ENCODE assay signal across 8 cellular contexts in the genomic region with DNA sequence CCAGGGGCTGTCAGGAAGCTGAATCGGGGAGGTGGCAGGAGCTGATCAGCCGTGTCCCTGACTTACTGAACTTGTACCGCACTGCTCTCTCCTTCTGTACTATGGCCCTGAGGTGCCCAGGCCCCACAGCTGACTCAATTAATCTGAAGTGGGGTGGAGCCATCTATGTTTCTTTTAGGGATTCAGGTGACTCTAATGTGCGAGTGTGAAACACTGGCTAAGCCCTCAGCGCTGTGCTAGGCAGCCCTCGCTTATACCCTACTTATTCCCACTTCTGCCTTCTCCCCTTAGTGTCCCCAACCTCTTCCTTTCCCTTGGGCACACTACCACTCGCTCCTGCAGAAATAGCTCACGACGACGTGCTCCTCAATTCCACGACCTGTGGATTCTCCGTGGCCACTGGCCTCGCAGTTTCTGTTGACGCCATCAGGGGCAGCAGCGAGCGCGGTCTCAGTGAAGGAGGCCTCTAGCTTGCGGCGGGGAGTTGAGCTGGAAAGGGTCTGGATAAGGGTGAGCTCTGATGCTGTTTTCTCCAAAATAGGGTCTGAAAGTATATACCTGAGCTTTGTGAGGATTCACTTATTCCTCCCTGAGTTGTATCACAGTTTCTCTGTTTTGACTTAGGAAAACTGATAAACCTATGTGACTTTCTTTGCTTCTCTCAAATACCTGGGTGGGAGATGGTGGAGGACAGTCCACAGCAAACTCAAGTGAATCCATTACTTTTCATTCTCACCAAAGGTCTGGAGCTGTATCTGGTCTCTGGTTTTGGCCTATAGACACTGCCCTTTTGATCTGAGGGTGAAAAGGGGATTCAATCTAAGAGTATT.
DNase-seq lines count a peak whose midpoint lies in the region; ATAC-seq and TF ChIP-seq lines count a peak whose summit lies in the region.

No MANE protein-coding gene starts in this region.

- H3K27ac ChIP-seq in thyroid gland = no peak overlapping the region

- peak; percentile 74 for TF ChIP-seq CTCF in HFF-Myc (IDR thresholded peaks at IDR 0.05; ENCODE audit: low read depth, low read length, missing control alignments)
- peak; percentile 31 to 89 (median 60) for TF ChIP-seq CTCF in thyroid gland (IDR thresholded peaks at IDR 0.05)

- DNase-seq in Ammon's horn (ENCODE audit: low spot score) (peak; percentile 7), HFF-Myc (ENCODE audit: extremely low read depth, low read depth) (no peak), naive B cell (peak; percentile 28), thyroid gland (peak; percentile 42 to 62), epidermal melanocyte (ENCODE audit: insufficient read length, low spot score) (no peak), GF-D8 (lab: John Stamatoyannopoulos, UW) (no peak)
- peak; percentile 69 for DNase-seq in activated CD4-positive, alpha-beta T cell treated with anti-CD3 and anti-CD28 coated beads for 36 hours
- DNase-seq in effector CD8-positive, alpha-beta T cell (lab: John Stamatoyannopoulos, UW) = peak; percentile 2

- no peaks in the 10 kb centered on the region for H3K4me1 Mint-ChIP-seq in activated CD4-positive, alpha-beta T cell treated with anti-CD3 and anti-CD28 coated beads for 36 hours
- H3K4me1 Mint-ChIP-seq in naive B cell = peaks cover 8 to 12% (median 9%) of the 10 kb centered on the region in 3 donors

- no peaks in the 10 kb centered on the region for H3K36me3 Mint-ChIP-seq in activated CD4-positive, alpha-beta T cell treated with anti-CD3 and anti-CD28 coated beads for 36 hours (ENCODE audit: low read depth)
- H3K36me3 Mint-ChIP-seq in naive B cell = no peaks in the 10 kb centered on the region

- TF ChIP-seq POLR2A in thyroid gland (IDR thresholded peaks at IDR 0.05) = no peak

- H3K27me3 ChIP-seq in thyroid gland = no peaks in the 10 kb centered on the region

- H3K4me3 Mint-ChIP-seq in activated CD4-positive, alpha-beta T cell treated with anti-CD3 and anti-CD28 coated beads for 36 hours = no peak overlapping the region
- H3K4me3 Mint-ChIP-seq in naive B cell = peak overlapping the region in 6 of 8 donors; percentile 44 to 91 (median 76)

- H3K4me3 ChIP-seq in HFF-Myc (replicated peaks; ENCODE audit: low read depth, low read length) (no peak overlapping the region), thyroid gland (replicated peaks in 1 of 3) (no peak overlapping the region)

- intact Hi-C loops in activated CD4-positive, alpha-beta T cell treated with anti-CD3 and anti-CD28 coated beads for 36 hours (cut with DNase I, micrococcal nuclease) = no loop called here
- intact Hi-C loops in thyroid gland (cut with DNase I) = no loop called here

- H3K27ac Mint-ChIP-seq in activated CD4-positive, alpha-beta T cell treated with anti-CD3 and anti-CD28 coated beads for 36 hours = no peak overlapping the region
- peak overlapping the region in 3 of 6 donors; percentile 8 to 86 (median 55) for H3K27ac Mint-ChIP-seq in naive B cell

- no peaks in the 10 kb centered on the region for H3K4me1 ChIP-seq in thyroid gland

- no peaks in the 10 kb centered on the region for H3K9me3 ChIP-seq in thyroid gland

- H3K36me3 ChIP-seq in thyroid gland = no peaks in the 10 kb centered on the region

- 47 to 48% methylated on average over 19 of the region's 19 CpGs for WGBS in thyroid gland, 2 donors

- POLR2A ChIA-PET in activated CD4-positive, alpha-beta T cell treated with anti-CD3 and anti-CD28 coated beads for 36 hours (lab: Charles Lee) = interaction anchor here (0.6 kb wide), 2 partner anchors 227 to 269 kb away, joined by 3 read pairs; no protein-coding TSS in a partner anchor

- peak; percentile 73 for ATAC-seq in activated CD4-positive, alpha-beta T cell treated with anti-CD3 and anti-CD28 coated beads for 36 hours
- peak; percentile 62 to 69 for ATAC-seq in naive B cell (ENCODE audit: low read depth in 2 of 2)

- CTCF ChIA-PET in activated CD4-positive, alpha-beta T cell treated with anti-CD3 and anti-CD28 coated beads for 36 hours (lab: Charles Lee) = interaction anchor here (0.6 to 1.7 kb wide), 25 partner anchors 9 to 411 kb away, joined by 3 to 10 read pairs (median 4); no protein-coding TSS in a partner anchor

- no peaks in the 10 kb centered on the region for H3K27me3 Mint-ChIP-seq in activated CD4-positive, alpha-beta T cell treated with anti-CD3 and anti-CD28 coated beads for 36 hours
- peaks cover 0 to 6% (median 0%) of the 10 kb centered on the region in 3 donors for H3K27me3 Mint-ChIP-seq in naive B cell

- no peaks in the 10 kb centered on the region for H3K9me3 Mint-ChIP-seq in activated CD4-positive, alpha-beta T cell treated with anti-CD3 and anti-CD28 coated beads for 36 hours (ENCODE audit: low read depth)
- peaks cover 0 to under 1% (median 0%) of the 10 kb centered on the region in 7 donors for H3K9me3 Mint-ChIP-seq in naive B cell

Comparison
In these comparisons a context has a peak if more than half of its experiments do, and no peak if none do; other contexts are left out.
1. DNase-seq: peak in Ammon's horn (single experiment), activated CD4-positive, alpha-beta T cell treated with anti-CD3 and anti-CD28 coated beads for 36 hours (single experiment), effector CD8-positive, alpha-beta T cell (single experiment), naive B cell (single experiment) and thyroid gland (2 of 2); none in HFF-Myc (single experiment), epidermal melanocyte (single experiment) and GF-D8 (single experiment).